Comparison of ENCODE assay signal across 8 cellular contexts in genomic region chr14:24274101-24274543, GRCh38. TPM values are rescaled to one million over a fixed set of nuclear protein-coding genes. Genes with fewer than 3 reads are reported as not detected.
DNase-seq lines count a peak whose midpoint lies in the region; ATAC-seq lines count a peak whose summit lies in the region.

No MANE protein-coding gene starts in this region.

- DNase-seq in NK-92 treated with Interleukin-12 subunit alpha and Interleukin-12 subunit beta, amount 100 ng/mL, for 24 hours (lab: John Stamatoyannopoulos, UW), result peak; percentile 44
- DNase-seq in NK-92 (lab: John Stamatoyannopoulos, UW; ENCODE audit: unreplicated experiment), result no peak
- no peak for DNase-seq in T-helper 17 cell
- peak; percentile 46 to 76 for DNase-seq in stimulated activated naive CD8-positive, alpha-beta T cell treated with anti-CD3 and anti-CD28 coated beads, Interleukin-15, amount 100 ng/mL, for 72 hours

- H3K27me3 Mint-ChIP-seq in T-helper 17 cell, result no peaks in the 10 kb centered on the region
- H3K27me3 Mint-ChIP-seq in stimulated activated naive CD8-positive, alpha-beta T cell treated with anti-CD3 and anti-CD28 coated beads, Interleukin-15, amount 100 ng/mL, for 72 hours, result no peaks in the 10 kb centered on the region

- peak; percentile 40 for ATAC-seq in HG03097 (IDR thresholded peaks at IDR 0.05; ENCODE audit: low FRiP score, unreplicated experiment)
- ATAC-seq in T-helper 17 cell, result peak; percentile 22
- peak; percentile 73 for ATAC-seq in esophagus mucosa
- ATAC-seq in stimulated activated naive CD8-positive, alpha-beta T cell treated with anti-CD3 and anti-CD28 coated beads, Interleukin-15, amount 100 ng/mL, for 72 hours, result peak; percentile 61
- ATAC-seq in GM19324 (IDR thresholded peaks at IDR 0.05; ENCODE audit: low FRiP score, unreplicated experiment), result no peak
- ATAC-seq in GM19328 (IDR thresholded peaks at IDR 0.05; ENCODE audit: unreplicated experiment), result no peak

- no peaks in the 10 kb centered on the region for H3K9me3 ChIP-seq in T-helper 17 cell (ENCODE audit: control insufficient read depth, low read length, poor library complexity, severe bottlenecking)

- H3K9me3 Mint-ChIP-seq in stimulated activated naive CD8-positive, alpha-beta T cell treated with anti-CD3 and anti-CD28 coated beads, Interleukin-15, amount 100 ng/mL, for 72 hours, result peaks cover 0 to 6% of the 10 kb centered on the region in 2 donors

- H3K36me3 Mint-ChIP-seq in T-helper 17 cell (ENCODE audit: low read depth), result no peaks in the 10 kb centered on the region

- H3K27ac Mint-ChIP-seq in T-helper 17 cell, result peak overlapping the region; percentile 98
- peak overlapping the region; percentile 74 to 81 for H3K27ac Mint-ChIP-seq in stimulated activated naive CD8-positive, alpha-beta T cell treated with anti-CD3 and anti-CD28 coated beads, Interleukin-15, amount 100 ng/mL, for 72 hours

- peak overlapping the region; percentile 53 for H3K4me3 Mint-ChIP-seq in T-helper 17 cell
- H3K4me3 Mint-ChIP-seq in stimulated activated naive CD8-positive, alpha-beta T cell treated with anti-CD3 and anti-CD28 coated beads, Interleukin-15, amount 100 ng/mL, for 72 hours, result peak overlapping the region; percentile 44 to 64

- peaks cover 44% of the 10 kb centered on the region for H3K4me1 Mint-ChIP-seq in T-helper 17 cell
- peaks cover 71% of the 10 kb centered on the region for H3K4me1 Mint-ChIP-seq in stimulated activated naive CD8-positive, alpha-beta T cell treated with anti-CD3 and anti-CD28 coated beads, Interleukin-15, amount 100 ng/mL, for 72 hours

RNA-seq across cellular contexts. Expression of gene RABGGTA, which starts 2.7 kb away (rescaled TPM):
- total RNA-seq in T-helper 17 cell, result 10 to 100 TPM; 54.4 to 72.1 TPM
- total RNA-seq in esophagus mucosa, result 91.5 TPM

RNA-seq across cellular contexts. Expression of gene TGM1, which starts 11.1 kb away (rescaled TPM):
- total RNA-seq in T-helper 17 cell, result 1 to 10 TPM; 3.4 to 4.3 TPM
- total RNA-seq in esophagus mucosa, result 1,652 TPM

RNA-seq across cellular contexts. Expression of gene DHRS1, which starts 25.5 kb away (rescaled TPM):
- total RNA-seq in T-helper 17 cell, result 10 to 100 TPM; 24.0 to 27.0 TPM
- 110 TPM for total RNA-seq in esophagus mucosa

RNA-seq across cellular contexts. Expression of gene NOP9, which starts 25.5 kb away (rescaled TPM):
- total RNA-seq in T-helper 17 cell (10 to 100 TPM; 25.7 to 27.7 TPM), esophagus mucosa (20.5 TPM)

RNA-seq across cellular contexts. Expression of gene TINF2, which starts 31.7 kb away (rescaled TPM):
- total RNA-seq in T-helper 17 cell, result 100 to 1,000 TPM; 106 to 107 TPM
- total RNA-seq in esophagus mucosa, result 97.0 TPM

Comparison
In these comparisons a context has a peak if more than half of its experiments do, and no peak if none do; other contexts are left out.
1. DNase-seq: peak in NK-92 treated with Interleukin-12 subunit alpha and Interleukin-12 subunit beta, amount 100 ng/mL, for 24 hours (single experiment) and stimulated activated naive CD8-positive, alpha-beta T cell treated with anti-CD3 and anti-CD28 coated beads, Interleukin-15, amount 100 ng/mL, for 72 hours (2 of 2); none in NK-92 (single experiment) and T-helper 17 cell (0 of 3).
2. ATAC-seq: peak in HG03097 (single experiment), T-helper 17 cell (single experiment), esophagus mucosa (single experiment) and stimulated activated naive CD8-positive, alpha-beta T cell treated with anti-CD3 and anti-CD28 coated beads, Interleukin-15, amount 100 ng/mL, for 72 hours (single experiment); none in GM19324 (single experiment) and GM19328 (single experiment).
3. RNA of gene TGM1, which starts 11.1 kb away (total RNA-seq): 1,652 TPM in esophagus mucosa (single experiment); 3.4 to 4.3 TPM in T-helper 17 cell; every median in the first group is over 100 times any median in the second.